8 cellular contexts compared by ENCODE assay signal in genomic region chr20:50478162-50479036, GRCh38. TPM values are rescaled to one million over a fixed set of nuclear protein-coding genes. Genes with fewer than 3 reads are reported as not detected.
A peak's percentile ranks its signal among the peaks of the same experiment; 100 is the strongest.
DNase-seq lines count a peak whose midpoint lies in the region; ATAC-seq and TF ChIP-seq lines count a peak whose summit lies in the region.

No MANE protein-coding gene starts in this region.

- H2AFZ ChIP-seq in smooth muscle cell (ENCODE audit: low read depth) = peak overlapping the region; percentile 75

- H4K20me1 ChIP-seq in smooth muscle cell (ENCODE audit: low read depth) = no peaks in the 10 kb centered on the region

- DNase-seq in NCI-H345 (lab: John Stamatoyannopoulos, UW) = peak; percentile 33
- no peak for DNase-seq in NCI-H345 treated with DMSO at 0.1 percent for 48 hours (lab: John Stamatoyannopoulos, UW; ENCODE audit: unreplicated experiment)
- peak; percentile 93 for DNase-seq in RWPE2 (ENCODE audit: low spot score)
- DNase-seq in activated T-helper 2 cell treated with anti-CD3 and anti-CD28 coated beads, Interferon-gamma antibody, Interleukin-2, Interleukin-4, amounts not matched to agents 10 μg/mL and 5 μg/mL and 100 μg/mL, durations not matched to agents 14 hours and 24 hours and 36 hours (ENCODE audit: low spot score) = peak; percentile 74
- peak; percentile 77 for DNase-seq in Right ventricle myocardium superior
- DNase-seq in smooth muscle cell (lab: John Stamatoyannopoulos, UW; ENCODE audit: unreplicated experiment) = peak; percentile 11

- TF ChIP-seq CTCF in RWPE2 (IDR thresholded peaks at IDR 0.05; ENCODE audit: poor library complexity, severe bottlenecking) (peak; percentile 89), smooth muscle cell (IDR thresholded peaks at IDR 0.05; ENCODE audit: borderline replicate concordance, insufficient read depth, poor library complexity, severe bottlenecking) (peak; percentile 50)

- H3K79me2 ChIP-seq in smooth muscle cell (ENCODE audit: low read depth) = no peaks in the 10 kb centered on the region

- H3K4me1 ChIP-seq in RWPE2 (ENCODE audit: insufficient read depth, poor library complexity, severe bottlenecking) (peaks cover 16% of the 10 kb centered on the region), smooth muscle cell (ENCODE audit: low read depth) (no peaks in the 10 kb centered on the region)

- H3K27me3 Mint-ChIP-seq in activated T-helper 2 cell treated with anti-CD3 and anti-CD28 coated beads, Interferon-gamma antibody, Interleukin-2, Interleukin-4, amounts not matched to agents 10 μg/mL and 5 μg/mL and 100 μg/mL, durations not matched to agents 14 hours and 24 hours and 36 hours (ENCODE audit: low read depth) = no peaks in the 10 kb centered on the region

- H3K27me3 ChIP-seq in RWPE2 (ENCODE audit: insufficient read depth, poor library complexity, severe bottlenecking) (no peaks in the 10 kb centered on the region), smooth muscle cell (ENCODE audit: low read depth) (no peaks in the 10 kb centered on the region)

- H3K4me2 ChIP-seq in smooth muscle cell = peak overlapping the region; percentile 16

- peaks cover 44% of the 10 kb centered on the region for H3K4me1 Mint-ChIP-seq in activated T-helper 2 cell treated with anti-CD3 and anti-CD28 coated beads, Interferon-gamma antibody, Interleukin-2, Interleukin-4, amounts not matched to agents 10 μg/mL and 5 μg/mL and 100 μg/mL, durations not matched to agents 14 hours and 24 hours and 36 hours (ENCODE audit: low read depth)

- H3K27ac ChIP-seq in RWPE2 (ENCODE audit: poor library complexity, severe bottlenecking) (no peak overlapping the region), smooth muscle cell (ENCODE audit: low read depth) (no peak overlapping the region)

- H3K4me3 ChIP-seq in RWPE2 (ENCODE audit: severe bottlenecking) (no peak overlapping the region), smooth muscle cell (no peak overlapping the region)

- no peak overlapping the region for H3K9ac ChIP-seq in smooth muscle cell (ENCODE audit: low read depth)

- no peaks in the 10 kb centered on the region for H3K9me3 Mint-ChIP-seq in activated T-helper 2 cell treated with anti-CD3 and anti-CD28 coated beads, Interferon-gamma antibody, Interleukin-2, Interleukin-4, amounts not matched to agents 10 μg/mL and 5 μg/mL and 100 μg/mL, durations not matched to agents 14 hours and 24 hours and 36 hours

- H3K9me3 ChIP-seq in RWPE2 (ENCODE audit: severe bottlenecking) (no peaks in the 10 kb centered on the region), smooth muscle cell (replicated peaks; ENCODE audit: low read depth) (no peaks in the 10 kb centered on the region)

- H3K27ac Mint-ChIP-seq in activated T-helper 2 cell treated with anti-CD3 and anti-CD28 coated beads, Interferon-gamma antibody, Interleukin-2, Interleukin-4, amounts not matched to agents 10 μg/mL and 5 μg/mL and 100 μg/mL, durations not matched to agents 14 hours and 24 hours and 36 hours = peak overlapping the region; percentile 33

- H3K36me3 ChIP-seq in RWPE2 (ENCODE audit: low read depth) (no peaks in the 10 kb centered on the region), smooth muscle cell (ENCODE audit: low read depth) (no peaks in the 10 kb centered on the region)

- WGBS in smooth muscle cell (ENCODE audit: low lambda C conversion rate) = 44% methylated on average over 22 of the region's 22 CpGs

- intact Hi-C loops in activated T-helper 2 cell treated with anti-CD3 and anti-CD28 coated beads, Interferon-gamma antibody, Interleukin-2, Interleukin-4, amounts not matched to agents 10 μg/mL and 5 μg/mL and 100 μg/mL, durations not matched to agents 14 hours and 24 hours and 36 hours (cut with micrococcal nuclease) = loop anchor here (1.0 kb wide), 3 partner anchors 32 to 98 kb away; partner anchors contain the start of gene PTPN1
- intact Hi-C loops in Right ventricle myocardium superior (cut with DNase I) = loop anchor here (5.0 kb wide), 1 partner anchor 99 kb away; no protein-coding TSS in a partner anchor

- H3K36me3 Mint-ChIP-seq in activated T-helper 2 cell treated with anti-CD3 and anti-CD28 coated beads, Interferon-gamma antibody, Interleukin-2, Interleukin-4, amounts not matched to agents 10 μg/mL and 5 μg/mL and 100 μg/mL, durations not matched to agents 14 hours and 24 hours and 36 hours (ENCODE audit: low read depth) = no peaks in the 10 kb centered on the region

- no peaks in the 10 kb centered on the region for H3F3A ChIP-seq in smooth muscle cell (ENCODE audit: low read depth)

- H3K4me3 Mint-ChIP-seq in activated T-helper 2 cell treated with anti-CD3 and anti-CD28 coated beads, Interferon-gamma antibody, Interleukin-2, Interleukin-4, amounts not matched to agents 10 μg/mL and 5 μg/mL and 100 μg/mL, durations not matched to agents 14 hours and 24 hours and 36 hours (ENCODE audit: low read depth) = no peak overlapping the region

- ATAC-seq in HG03354 (IDR thresholded peaks at IDR 0.05; ENCODE audit: poor library complexity, severe bottlenecking, unreplicated experiment) (peak; percentile 90), RWPE2 (ENCODE audit: low read depth) (peak; percentile 91), Right ventricle myocardium superior (ENCODE audit: poor library complexity) (peak; percentile 71), GM18873 (IDR thresholded peaks at IDR 0.05; ENCODE audit: low FRiP score, unreplicated experiment) (no peak)

RNA-seq across cellular contexts. Expression of gene PTPN1, which starts 31.8 kb away (rescaled TPM):
- 93.2 and 94.6 TPM in 2 replicates for total RNA-seq in activated T-helper 2 cell treated with anti-CD3 and anti-CD28 coated beads, Interferon-gamma antibody, Interleukin-2, Interleukin-4, amounts not matched to agents 10 μg/mL and 5 μg/mL and 100 μg/mL, durations not matched to agents 14 hours and 24 hours and 36 hours
- total RNA-seq in Right ventricle myocardium superior = 20.1 TPM
- 28.9 and 35.6 TPM in 2 replicates for total RNA-seq in smooth muscle cell
- 16.1 and 19.4 TPM in 2 replicates for polyA plus RNA-seq in smooth muscle cell
